In the genomic region with DNA sequence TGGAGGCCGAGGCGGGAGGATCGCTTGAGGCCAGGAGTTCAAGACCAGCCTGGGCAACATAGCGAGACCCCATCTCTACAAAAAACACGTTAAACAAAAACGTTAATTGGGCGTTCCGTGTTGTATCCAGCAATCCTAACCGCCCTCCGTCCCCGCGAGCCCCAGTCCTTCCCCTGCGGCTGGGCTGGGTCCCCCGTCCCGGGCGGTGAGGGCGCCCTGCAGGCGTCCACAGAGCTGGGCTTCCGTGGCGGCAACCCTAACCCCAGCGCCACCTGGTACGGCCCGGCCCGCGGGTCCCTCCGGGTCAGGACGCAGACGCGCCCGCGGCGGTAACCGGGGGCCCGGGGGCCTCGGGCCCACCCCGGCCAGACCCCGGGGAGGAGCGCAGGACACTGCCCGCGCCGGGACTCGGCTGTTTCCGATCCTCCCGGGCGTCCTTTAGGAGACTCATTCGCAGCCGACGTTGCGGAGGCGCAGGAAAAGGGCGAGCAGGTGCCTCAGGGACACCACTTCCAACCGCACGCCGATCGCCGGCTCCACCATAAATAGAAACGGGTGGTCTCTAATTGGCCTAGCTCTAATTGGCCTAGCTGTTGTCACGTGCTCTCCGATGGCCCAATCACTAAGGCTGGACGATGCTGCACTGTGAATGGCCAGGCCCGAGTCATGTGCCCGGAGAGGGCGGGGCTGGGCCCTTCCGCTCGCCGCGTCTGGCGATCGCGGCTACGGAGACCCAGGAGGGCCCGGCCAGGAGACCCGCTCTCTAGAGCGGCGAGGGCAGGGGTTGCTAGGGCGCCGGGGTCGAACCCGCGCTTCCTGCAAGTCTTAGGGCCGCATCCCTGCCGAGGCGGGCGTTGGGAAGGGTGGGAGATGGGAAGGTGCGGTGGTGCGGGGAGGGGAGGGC, we compare ENCODE assay signal across 1 cellular context.
TF ChIP-seq lines count a peak whose summit lies in the region.

No MANE protein-coding gene starts in this region.

TF ChIP-seq in K562, 482 proteins besides CTCF, POLR2A, EP300 and RAD21 (continued from another document and continues in another):
- TF ChIP-seq LCOR (CRISPR knock-in tag; IDR thresholded peaks at IDR 0.05) (peak; percentile 71; the same call in 1 of the 2 replicates), SREBF1 (IDR thresholded peaks at IDR 0.05; ENCODE audit: borderline replicate concordance, low read depth, low read length) (0 out of 2 replicates have a peak, but pooled peaks have one; percentile 19), MXI1 (IDR thresholded peaks at IDR 0.05; ENCODE audit: low read depth, low read length) (no peak), CBFA2T2 (conservative IDR thresholded peaks at IDR 0.05) (peak; percentile 90), ZNF124 (CRISPR knock-in tag; IDR thresholded peaks at IDR 0.05) (no peak; the same call in 1 of the 2 replicates), CREB1 (IDR thresholded peaks at IDR 0.05) (no peak), CREB1 (CRISPR knock-in tag; IDR thresholded peaks at IDR 0.05) (0 out of 2 replicates have a peak, but pooled peaks have one; percentile 50), NRF1 (conservative IDR thresholded peaks at IDR 0.05 in 1 of 2, IDR thresholded peaks at IDR 0.05 in 1 of 2) (peak; percentile 63 to 68), NFRKB (IDR thresholded peaks at IDR 0.05; ENCODE audit: low read depth) (peak; percentile 44; the same call in 1 of the 2 replicates), FOXK2 (conservative IDR thresholded peaks at IDR 0.05 in 1 of 2, IDR thresholded peaks at IDR 0.05 in 1 of 2; ENCODE audit: low read depth in 2 of 2) (peak; percentile 55 to 85; a peak in 2 of 4 replicates), ZNF431 (CRISPR knock-in tag; IDR thresholded peaks at IDR 0.05) (0 out of 2 replicates have a peak, but pooled peaks have one; percentile 61), MTA3 (IDR thresholded peaks at IDR 0.05; ENCODE audit: borderline replicate concordance) (peak; percentile 98), SP1 (CRISPR knock-in tag; IDR thresholded peaks at IDR 0.05) (peak; percentile 84; the same call in 1 of the 2 replicates), SMC3 (conservative IDR thresholded peaks at IDR 0.05; ENCODE audit: insufficient read depth, low read depth, low read length) (no peak), ZNF23 (CRISPR knock-in tag; IDR thresholded peaks at IDR 0.05) (no peak), MYC (IDR thresholded peaks at IDR 0.05; ENCODE audit: low read depth, low read length) (peak; percentile 80), MYC (CRISPR knock-in tag; IDR thresholded peaks at IDR 0.05; ENCODE audit: borderline replicate concordance, low read depth) (no peak), ZNF263 (CRISPR knock-in tag; IDR thresholded peaks at IDR 0.05; ENCODE audit: borderline replicate concordance) (peak; percentile 36; the same call in 1 of the 2 replicates), RBBP5 (IDR thresholded peaks at IDR 0.05; ENCODE audit: borderline replicate concordance, insufficient read depth, low read length, poor library complexity, severe bottlenecking) (peak; percentile 51), RHOXF2B (CRISPR knock-in tag; conservative IDR thresholded peaks at IDR 0.05) (no peak), PCBP1 (IDR thresholded peaks at IDR 0.05; ENCODE audit: low read depth, low read length, poor library complexity, severe bottlenecking) (peak; percentile 90), L3MBTL2 (IDR thresholded peaks at IDR 0.05) (peak; percentile 86), SMARCA5 (IDR thresholded peaks at IDR 0.05) (peak; percentile 75; the same call in 1 of the 2 replicates), HNRNPLL (IDR thresholded peaks at IDR 0.05; ENCODE audit: low read depth, low read length, poor library complexity, severe bottlenecking) (peak; percentile 73), NFIX (CRISPR knock-in tag; IDR thresholded peaks at IDR 0.05; ENCODE audit: low read depth) (no peak), MTA2 (IDR thresholded peaks at IDR 0.05; ENCODE audit: low read depth) (no peak), RBM22 (IDR thresholded peaks at IDR 0.05; ENCODE audit: low read depth, low read length, poor library complexity, severe bottlenecking) (peak; percentile 79), NR4A1 (CRISPR knock-in tag; IDR thresholded peaks at IDR 0.05) (no peak), NR4A1 (tag; IDR thresholded peaks at IDR 0.05) (no peak), ZNF41 (CRISPR knock-in tag; conservative IDR thresholded peaks at IDR 0.05) (no peak), HDAC1 (IDR thresholded peaks at IDR 0.05) (peak in 1 of 2 experiments; percentile 35; a peak in 1 of 4 replicates)
- TF ChIP-seq, protein P1, sequence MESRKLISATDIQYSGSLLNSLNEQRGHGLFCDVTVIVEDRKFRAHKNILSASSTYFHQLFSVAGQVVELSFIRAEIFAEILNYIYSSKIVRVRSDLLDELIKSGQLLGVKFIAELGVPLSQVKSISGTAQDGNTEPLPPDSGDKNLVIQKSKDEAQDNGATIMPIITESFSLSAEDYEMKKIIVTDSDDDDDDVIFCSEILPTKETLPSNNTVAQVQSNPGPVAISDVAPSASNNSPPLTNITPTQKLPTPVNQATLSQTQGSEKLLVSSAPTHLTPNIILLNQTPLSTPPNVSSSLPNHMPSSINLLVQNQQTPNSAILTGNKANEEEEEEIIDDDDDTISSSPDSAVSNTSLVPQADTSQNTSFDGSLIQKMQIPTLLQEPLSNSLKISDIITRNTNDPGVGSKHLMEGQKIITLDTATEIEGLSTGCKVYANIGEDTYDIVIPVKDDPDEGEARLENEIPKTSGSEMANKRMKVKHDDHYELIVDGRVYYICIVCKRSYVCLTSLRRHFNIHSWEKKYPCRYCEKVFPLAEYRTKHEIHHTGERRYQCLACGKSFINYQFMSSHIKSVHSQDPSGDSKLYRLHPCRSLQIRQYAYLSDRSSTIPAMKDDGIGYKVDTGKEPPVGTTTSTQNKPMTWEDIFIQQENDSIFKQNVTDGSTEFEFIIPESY (CRISPR knock-in tag; IDR thresholded peaks at IDR 0.05): peak; percentile 55; the same call in 1 of the 2 replicates
- TF ChIP-seq, protein P2, sequence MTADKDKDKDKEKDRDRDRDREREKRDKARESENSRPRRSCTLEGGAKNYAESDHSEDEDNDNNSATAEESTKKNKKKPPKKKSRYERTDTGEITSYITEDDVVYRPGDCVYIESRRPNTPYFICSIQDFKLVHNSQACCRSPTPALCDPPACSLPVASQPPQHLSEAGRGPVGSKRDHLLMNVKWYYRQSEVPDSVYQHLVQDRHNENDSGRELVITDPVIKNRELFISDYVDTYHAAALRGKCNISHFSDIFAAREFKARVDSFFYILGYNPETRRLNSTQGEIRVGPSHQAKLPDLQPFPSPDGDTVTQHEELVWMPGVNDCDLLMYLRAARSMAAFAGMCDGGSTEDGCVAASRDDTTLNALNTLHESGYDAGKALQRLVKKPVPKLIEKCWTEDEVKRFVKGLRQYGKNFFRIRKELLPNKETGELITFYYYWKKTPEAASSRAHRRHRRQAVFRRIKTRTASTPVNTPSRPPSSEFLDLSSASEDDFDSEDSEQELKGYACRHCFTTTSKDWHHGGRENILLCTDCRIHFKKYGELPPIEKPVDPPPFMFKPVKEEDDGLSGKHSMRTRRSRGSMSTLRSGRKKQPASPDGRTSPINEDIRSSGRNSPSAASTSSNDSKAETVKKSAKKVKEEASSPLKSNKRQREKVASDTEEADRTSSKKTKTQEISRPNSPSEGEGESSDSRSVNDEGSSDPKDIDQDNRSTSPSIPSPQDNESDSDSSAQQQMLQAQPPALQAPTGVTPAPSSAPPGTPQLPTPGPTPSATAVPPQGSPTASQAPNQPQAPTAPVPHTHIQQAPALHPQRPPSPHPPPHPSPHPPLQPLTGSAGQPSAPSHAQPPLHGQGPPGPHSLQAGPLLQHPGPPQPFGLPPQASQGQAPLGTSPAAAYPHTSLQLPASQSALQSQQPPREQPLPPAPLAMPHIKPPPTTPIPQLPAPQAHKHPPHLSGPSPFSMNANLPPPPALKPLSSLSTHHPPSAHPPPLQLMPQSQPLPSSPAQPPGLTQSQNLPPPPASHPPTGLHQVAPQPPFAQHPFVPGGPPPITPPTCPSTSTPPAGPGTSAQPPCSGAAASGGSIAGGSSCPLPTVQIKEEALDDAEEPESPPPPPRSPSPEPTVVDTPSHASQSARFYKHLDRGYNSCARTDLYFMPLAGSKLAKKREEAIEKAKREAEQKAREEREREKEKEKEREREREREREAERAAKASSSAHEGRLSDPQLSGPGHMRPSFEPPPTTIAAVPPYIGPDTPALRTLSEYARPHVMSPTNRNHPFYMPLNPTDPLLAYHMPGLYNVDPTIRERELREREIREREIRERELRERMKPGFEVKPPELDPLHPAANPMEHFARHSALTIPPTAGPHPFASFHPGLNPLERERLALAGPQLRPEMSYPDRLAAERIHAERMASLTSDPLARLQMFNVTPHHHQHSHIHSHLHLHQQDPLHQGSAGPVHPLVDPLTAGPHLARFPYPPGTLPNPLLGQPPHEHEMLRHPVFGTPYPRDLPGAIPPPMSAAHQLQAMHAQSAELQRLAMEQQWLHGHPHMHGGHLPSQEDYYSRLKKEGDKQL (CRISPR knock-in tag; IDR thresholded peaks at IDR 0.05; ENCODE audit: borderline replicate concordance): no peak
- TF ChIP-seq, protein P3, sequence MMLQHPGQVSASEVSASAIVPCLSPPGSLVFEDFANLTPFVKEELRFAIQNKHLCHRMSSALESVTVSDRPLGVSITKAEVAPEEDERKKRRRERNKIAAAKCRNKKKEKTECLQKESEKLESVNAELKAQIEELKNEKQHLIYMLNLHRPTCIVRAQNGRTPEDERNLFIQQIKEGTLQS (IDR thresholded peaks at IDR 0.05): peak; percentile 37; the same call in 1 of the 2 replicates
- TF ChIP-seq, protein P3 (CRISPR knock-in tag; conservative IDR thresholded peaks at IDR 0.05): no peak
- TF ChIP-seq, protein P4, sequence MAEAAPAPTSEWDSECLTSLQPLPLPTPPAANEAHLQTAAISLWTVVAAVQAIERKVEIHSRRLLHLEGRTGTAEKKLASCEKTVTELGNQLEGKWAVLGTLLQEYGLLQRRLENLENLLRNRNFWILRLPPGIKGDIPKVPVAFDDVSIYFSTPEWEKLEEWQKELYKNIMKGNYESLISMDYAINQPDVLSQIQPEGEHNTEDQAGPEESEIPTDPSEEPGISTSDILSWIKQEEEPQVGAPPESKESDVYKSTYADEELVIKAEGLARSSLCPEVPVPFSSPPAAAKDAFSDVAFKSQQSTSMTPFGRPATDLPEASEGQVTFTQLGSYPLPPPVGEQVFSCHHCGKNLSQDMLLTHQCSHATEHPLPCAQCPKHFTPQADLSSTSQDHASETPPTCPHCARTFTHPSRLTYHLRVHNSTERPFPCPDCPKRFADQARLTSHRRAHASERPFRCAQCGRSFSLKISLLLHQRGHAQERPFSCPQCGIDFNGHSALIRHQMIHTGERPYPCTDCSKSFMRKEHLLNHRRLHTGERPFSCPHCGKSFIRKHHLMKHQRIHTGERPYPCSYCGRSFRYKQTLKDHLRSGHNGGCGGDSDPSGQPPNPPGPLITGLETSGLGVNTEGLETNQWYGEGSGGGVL (CRISPR knock-in tag; IDR thresholded peaks at IDR 0.05): no peak
- TF ChIP-seq, protein P5, sequence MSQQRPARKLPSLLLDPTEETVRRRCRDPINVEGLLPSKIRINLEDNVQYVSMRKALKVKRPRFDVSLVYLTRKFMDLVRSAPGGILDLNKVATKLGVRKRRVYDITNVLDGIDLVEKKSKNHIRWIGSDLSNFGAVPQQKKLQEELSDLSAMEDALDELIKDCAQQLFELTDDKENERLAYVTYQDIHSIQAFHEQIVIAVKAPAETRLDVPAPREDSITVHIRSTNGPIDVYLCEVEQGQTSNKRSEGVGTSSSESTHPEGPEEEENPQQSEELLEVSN (IDR thresholded peaks at IDR 0.05; ENCODE audit: borderline replicate concordance in 1 of 2, extremely low read depth in 1 of 2, insufficient read depth in 1 of 2, insufficient read length in 1 of 2, low read depth in 1 of 2, low read length in 1 of 2, poor library complexity in 1 of 2, severe bottlenecking in 1 of 2): peak; percentile 48 to 83
- TF ChIP-seq, protein P6, sequence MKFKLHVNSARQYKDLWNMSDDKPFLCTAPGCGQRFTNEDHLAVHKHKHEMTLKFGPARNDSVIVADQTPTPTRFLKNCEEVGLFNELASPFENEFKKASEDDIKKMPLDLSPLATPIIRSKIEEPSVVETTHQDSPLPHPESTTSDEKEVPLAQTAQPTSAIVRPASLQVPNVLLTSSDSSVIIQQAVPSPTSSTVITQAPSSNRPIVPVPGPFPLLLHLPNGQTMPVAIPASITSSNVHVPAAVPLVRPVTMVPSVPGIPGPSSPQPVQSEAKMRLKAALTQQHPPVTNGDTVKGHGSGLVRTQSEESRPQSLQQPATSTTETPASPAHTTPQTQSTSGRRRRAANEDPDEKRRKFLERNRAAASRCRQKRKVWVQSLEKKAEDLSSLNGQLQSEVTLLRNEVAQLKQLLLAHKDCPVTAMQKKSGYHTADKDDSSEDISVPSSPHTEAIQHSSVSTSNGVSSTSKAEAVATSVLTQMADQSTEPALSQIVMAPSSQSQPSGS (CRISPR knock-in tag; IDR thresholded peaks at IDR 0.05): no peak
- TF ChIP-seq, protein P7, sequence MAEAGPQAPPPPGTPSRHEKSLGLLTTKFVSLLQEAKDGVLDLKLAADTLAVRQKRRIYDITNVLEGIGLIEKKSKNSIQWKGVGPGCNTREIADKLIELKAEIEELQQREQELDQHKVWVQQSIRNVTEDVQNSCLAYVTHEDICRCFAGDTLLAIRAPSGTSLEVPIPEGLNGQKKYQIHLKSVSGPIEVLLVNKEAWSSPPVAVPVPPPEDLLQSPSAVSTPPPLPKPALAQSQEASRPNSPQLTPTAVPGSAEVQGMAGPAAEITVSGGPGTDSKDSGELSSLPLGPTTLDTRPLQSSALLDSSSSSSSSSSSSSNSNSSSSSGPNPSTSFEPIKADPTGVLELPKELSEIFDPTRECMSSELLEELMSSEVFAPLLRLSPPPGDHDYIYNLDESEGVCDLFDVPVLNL (CRISPR knock-in tag; IDR thresholded peaks at IDR 0.05; ENCODE audit: low read depth): peak; percentile 29; the same call in 1 of the 2 replicates
- TF ChIP-seq, protein P8, sequence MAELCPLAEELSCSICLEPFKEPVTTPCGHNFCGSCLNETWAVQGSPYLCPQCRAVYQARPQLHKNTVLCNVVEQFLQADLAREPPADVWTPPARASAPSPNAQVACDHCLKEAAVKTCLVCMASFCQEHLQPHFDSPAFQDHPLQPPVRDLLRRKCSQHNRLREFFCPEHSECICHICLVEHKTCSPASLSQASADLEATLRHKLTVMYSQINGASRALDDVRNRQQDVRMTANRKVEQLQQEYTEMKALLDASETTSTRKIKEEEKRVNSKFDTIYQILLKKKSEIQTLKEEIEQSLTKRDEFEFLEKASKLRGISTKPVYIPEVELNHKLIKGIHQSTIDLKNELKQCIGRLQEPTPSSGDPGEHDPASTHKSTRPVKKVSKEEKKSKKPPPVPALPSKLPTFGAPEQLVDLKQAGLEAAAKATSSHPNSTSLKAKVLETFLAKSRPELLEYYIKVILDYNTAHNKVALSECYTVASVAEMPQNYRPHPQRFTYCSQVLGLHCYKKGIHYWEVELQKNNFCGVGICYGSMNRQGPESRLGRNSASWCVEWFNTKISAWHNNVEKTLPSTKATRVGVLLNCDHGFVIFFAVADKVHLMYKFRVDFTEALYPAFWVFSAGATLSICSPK (IDR thresholded peaks at IDR 0.05; ENCODE audit: borderline replicate concordance): no peak
